13 cellular contexts compared by ENCODE assay signal in the genomic region with DNA sequence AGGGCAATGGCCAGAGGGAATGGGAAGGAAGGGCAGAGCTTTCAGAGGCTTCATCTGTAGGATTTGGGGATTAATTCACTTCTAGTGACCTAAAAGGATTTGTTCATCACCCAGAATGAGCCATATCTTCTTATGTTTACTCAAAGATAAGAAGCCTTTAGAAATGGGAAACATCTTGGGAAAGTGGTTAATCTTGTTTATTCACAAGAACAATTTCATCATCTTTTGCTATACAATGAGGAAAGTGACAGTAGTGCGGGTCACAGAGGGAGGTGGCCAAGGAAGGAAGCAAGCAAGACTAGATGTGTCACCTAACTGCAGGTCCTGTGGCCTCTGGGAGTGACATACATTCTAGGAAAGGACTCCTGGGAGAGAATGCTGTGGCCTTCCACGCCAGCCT.
DNase-seq lines count a peak whose midpoint lies in the region; ATAC-seq and TF ChIP-seq lines count a peak whose summit lies in the region.
"Had no signal": no experiment of that assay in that cellular context is flagged by ENCODE, and none has a peak within 500 bp of the region (broad histone marks: within the 10 kb centered on the region; RNA-seq: fewer than 3 reads in every experiment).

No MANE protein-coding gene starts in this region.

- H3K4me3 ChIP-seq in fibroblast of the aortic adventitia (ENCODE audit: low read depth, low read length), result no peak overlapping the region
- H3K4me3 ChIP-seq in stomach, result no peak overlapping the region
- H3K4me3 ChIP-seq: coronary artery had no signal

- TF ChIP-seq CTCF in fibroblast of the aortic adventitia (IDR thresholded peaks at IDR 0.05; ENCODE audit: insufficient read depth, low read length) (no peak), stomach (IDR thresholded peaks at IDR 0.05) (no peak)

- peaks cover 0 to 32% (median 13%) of the 10 kb centered on the region in 4 donors for H3K4me1 ChIP-seq in stomach

- H3K27ac Mint-ChIP-seq in stimulated activated naive CD8-positive, alpha-beta T cell treated with anti-CD3 and anti-CD28 coated beads, Interleukin-15, Interleukin-2, amounts not matched to agents 100 ng/mL and 50 ng/mL, for 24 hours, result peak overlapping the region; percentile 27
- peak overlapping the region; percentile 18 for H3K27ac Mint-ChIP-seq in activated CD8-positive, alpha-beta T cell treated with anti-CD3 and anti-CD28 coated beads, Interleukin-2, amount 10 ng/mL, durations not matched to agents 7 days and 5 days
- H3K27ac Mint-ChIP-seq: WTC11 had no signal

- no peak for TF ChIP-seq EP300 in stomach (IDR thresholded peaks at IDR 0.05)

- ATAC-seq in stimulated activated naive CD8-positive, alpha-beta T cell treated with anti-CD3 and anti-CD28 coated beads, Interleukin-15, Interleukin-2, amounts not matched to agents 100 U/mL and 50 U/mL, for 24 hours, result no peak
- ATAC-seq in activated CD8-positive, alpha-beta T cell treated with anti-CD3 and anti-CD28 coated beads, Interleukin-2, amount 10 ng/mL, durations not matched to agents 7 days and 5 days, result no peak
- no peak for ATAC-seq in GM19463 (IDR thresholded peaks at IDR 0.05; ENCODE audit: unreplicated experiment)
- ATAC-seq: WTC11 had no signal

- H3K36me3 Mint-ChIP-seq in stimulated activated naive CD8-positive, alpha-beta T cell treated with anti-CD3 and anti-CD28 coated beads, Interleukin-15, Interleukin-2, amounts not matched to agents 100 ng/mL and 50 ng/mL, for 24 hours (ENCODE audit: low read depth), result peaks cover 22% of the 10 kb centered on the region
- peaks cover 13% of the 10 kb centered on the region for H3K36me3 Mint-ChIP-seq in activated CD8-positive, alpha-beta T cell treated with anti-CD3 and anti-CD28 coated beads, Interleukin-2, amount 10 ng/mL, durations not matched to agents 7 days and 5 days (ENCODE audit: low read depth)
- H3K36me3 Mint-ChIP-seq: WTC11 had no signal

- no peak overlapping the region for H3K4me3 Mint-ChIP-seq in stimulated activated naive CD8-positive, alpha-beta T cell treated with anti-CD3 and anti-CD28 coated beads, Interleukin-15, Interleukin-2, amounts not matched to agents 100 ng/mL and 50 ng/mL, for 24 hours
- no peak overlapping the region for H3K4me3 Mint-ChIP-seq in activated CD8-positive, alpha-beta T cell treated with anti-CD3 and anti-CD28 coated beads, Interleukin-2, amount 10 ng/mL, durations not matched to agents 7 days and 5 days
- H3K4me3 Mint-ChIP-seq: activated T-cell treated with anti-CD3 and anti-CD28 coated beads, Interleukin-2, amount 50 U/mL, for 24 hours; WTC11 had no signal

- H3K27me3 Mint-ChIP-seq in stimulated activated naive CD8-positive, alpha-beta T cell treated with anti-CD3 and anti-CD28 coated beads, Interleukin-15, Interleukin-2, amounts not matched to agents 100 ng/mL and 50 ng/mL, for 24 hours, result no peaks in the 10 kb centered on the region
- no peaks in the 10 kb centered on the region for H3K27me3 Mint-ChIP-seq in activated CD8-positive, alpha-beta T cell treated with anti-CD3 and anti-CD28 coated beads, Interleukin-2, amount 10 ng/mL, durations not matched to agents 7 days and 5 days (ENCODE audit: low read depth)
- H3K27me3 Mint-ChIP-seq: activated T-cell treated with anti-CD3 and anti-CD28 coated beads, Interleukin-2, amount 50 U/mL, for 24 hours had no signal

- TF ChIP-seq POLR2A in stomach (IDR thresholded peaks at IDR 0.05), result no peak

- CTCF ChIA-PET in activated CD8-positive, alpha-beta T cell treated with anti-CD3 and anti-CD28 coated beads, Interleukin-2, amount 10 ng/mL, durations not matched to agents 7 days and 5 days (lab: Charles Lee), result no interaction called here

- H3K27me3 ChIP-seq in stomach, result no peaks in the 10 kb centered on the region
- H3K27me3 ChIP-seq: esophagus squamous epithelium had no signal

- intact Hi-C loops in stomach (cut with DNase I; ENCODE audit: low total_unique reads), result no loop called here

- no peaks in the 10 kb centered on the region for H3K9me3 ChIP-seq in stomach
- H3K9me3 ChIP-seq: esophagus squamous epithelium had no signal

- POLR2A ChIA-PET in activated CD8-positive, alpha-beta T cell treated with anti-CD3 and anti-CD28 coated beads, Interleukin-2, amount 10 ng/mL, durations not matched to agents 7 days and 5 days (lab: Charles Lee), result no interaction called here

- no peaks in the 10 kb centered on the region for H3K9me3 Mint-ChIP-seq in stimulated activated naive CD8-positive, alpha-beta T cell treated with anti-CD3 and anti-CD28 coated beads, Interleukin-15, Interleukin-2, amounts not matched to agents 100 ng/mL and 50 ng/mL, for 24 hours
- no peaks in the 10 kb centered on the region for H3K9me3 Mint-ChIP-seq in activated CD8-positive, alpha-beta T cell treated with anti-CD3 and anti-CD28 coated beads, Interleukin-2, amount 10 ng/mL, durations not matched to agents 7 days and 5 days (ENCODE audit: insufficient read depth)
- H3K9me3 Mint-ChIP-seq: activated T-cell treated with anti-CD3 and anti-CD28 coated beads, Interleukin-2, amount 50 U/mL, for 24 hours; WTC11 had no signal

- 81 to 92% (median 85%) methylated on average over 2 of the region's 2 CpGs for WGBS in stomach, 5 donors

- H3K4me1 Mint-ChIP-seq in stimulated activated naive CD8-positive, alpha-beta T cell treated with anti-CD3 and anti-CD28 coated beads, Interleukin-15, Interleukin-2, amounts not matched to agents 100 ng/mL and 50 ng/mL, for 24 hours (ENCODE audit: low read depth), result peaks cover 49% of the 10 kb centered on the region
- peaks cover 20% of the 10 kb centered on the region for H3K4me1 Mint-ChIP-seq in activated CD8-positive, alpha-beta T cell treated with anti-CD3 and anti-CD28 coated beads, Interleukin-2, amount 10 ng/mL, durations not matched to agents 7 days and 5 days (ENCODE audit: low read depth)

- H3K36me3 ChIP-seq in stomach, result peaks cover 15 to 34% (median 29%) of the 10 kb centered on the region in 4 donors

- DNase-seq in stimulated activated naive CD8-positive, alpha-beta T cell treated with anti-CD3 and anti-CD28 coated beads, Interleukin-15, Interleukin-2, amounts not matched to agents 100 U/mL and 50 U/mL, for 24 hours, result no peak
- no peak for DNase-seq in activated CD8-positive, alpha-beta T cell treated with anti-CD3 and anti-CD28 coated beads, Interleukin-2, amount 10 ng/mL, durations not matched to agents 7 days and 5 days
- DNase-seq in fibroblast of the aortic adventitia (ENCODE audit: low read depth) (peak; percentile 25), SK-N-DZ (ENCODE audit: low spot score) (no peak), stomach (no peak), NCI-H2171 treated with DMSO at 0.1 percent for 48 hours (lab: John Stamatoyannopoulos, UW) (no peak)
- DNase-seq: activated T-cell treated with anti-CD3 and anti-CD28 coated beads, Interleukin-2, amount 50 U/mL, for 24 hours; AML-193; esophagus squamous epithelium had no signal

- no peak overlapping the region for H3K27ac ChIP-seq in stomach
- H3K27ac ChIP-seq: coronary artery had no signal
